Comparison of ENCODE assay signal across 8 cellular contexts in genomic region chr15:66842710-66843441, GRCh38.
DNase-seq lines count a peak whose midpoint lies in the region; ATAC-seq, FAIRE-seq and TF ChIP-seq lines count a peak whose summit lies in the region.

No MANE protein-coding gene starts in this region.

- H3K4me3 ChIP-seq in OCI-LY3 (ENCODE audit: low read length) (peak overlapping the region; percentile 80), H1 (ENCODE audit: extremely low read depth in 1 of 4, insufficient read depth in 2 of 4, low read depth in 3 of 4, low read length in 4 of 4) (peak overlapping the region in 3 of 4 experiments; percentile 24 to 61 (median 26); a peak in 6 of 8 replicates), lower lobe of right lung (peak overlapping the region; percentile 53), testis (peak overlapping the region; percentile 44 to 60)

- H3K79me2 ChIP-seq in OCI-LY3 (ENCODE audit: low read length) (no peaks in the 10 kb centered on the region), H1 (ENCODE audit: control insufficient read depth in 1 of 2, insufficient read depth in 2 of 2, low read length in 2 of 2) (no peaks in the 10 kb centered on the region; a peak in 1 of 4 replicates)

- H4K20me1 ChIP-seq in OCI-LY3 (ENCODE audit: insufficient read depth, low read length) (no peaks in the 10 kb centered on the region), H1 (replicated peaks in 1 of 2; ENCODE audit: control insufficient read depth in 1 of 2, insufficient read depth in 2 of 2, low read length in 2 of 2) (no peaks in the 10 kb centered on the region)

- no peak overlapping the region for H2BK20ac ChIP-seq in H1 (ENCODE audit: low read length)

- FAIRE-seq in H1 (lab: Jason Lieb, UNC): no peak

- H3K79me1 ChIP-seq in H1 (ENCODE audit: low read depth, low read length): no peaks in the 10 kb centered on the region

- DNase-seq in SKM-1 (lab: John Stamatoyannopoulos, UW; ENCODE audit: unreplicated experiment) (peak; percentile 19), SKM-1 treated with dmso at 0.1 percent for 144 hours (lab: John Stamatoyannopoulos, UW; ENCODE audit: unreplicated experiment) (no peak), H1 (ENCODE audit: low read depth in 1 of 2, low spot score in 2 of 2) (no peak), lower lobe of right lung (peak; percentile 91), testis (peak; percentile 72)

- peak overlapping the region; percentile 32 for H3K4ac ChIP-seq in H1 (replicated peaks; ENCODE audit: insufficient read length, low read depth, low read length)

- H3K23ac ChIP-seq in H1 (ENCODE audit: insufficient read length): no peak overlapping the region

- H3K36me3 ChIP-seq in OCI-LY3 (replicated peaks; ENCODE audit: low read depth, low read length) (no peaks in the 10 kb centered on the region), H1 (ENCODE audit: control insufficient read depth in 2 of 4, insufficient read depth in 4 of 4, low read length in 3 of 4) (no peaks in the 10 kb centered on the region), lower lobe of right lung (no peaks in the 10 kb centered on the region), testis (ENCODE audit: low read depth, missing control alignments) (no peaks in the 10 kb centered on the region)

- H3K9me3 ChIP-seq in OCI-LY3 (ENCODE audit: insufficient read depth, low read length) (no peaks in the 10 kb centered on the region), H1 (ENCODE audit: insufficient read depth in 2 of 2, low read depth in 1 of 2, low read length in 1 of 2) (no peaks in the 10 kb centered on the region), lower lobe of right lung (no peaks in the 10 kb centered on the region), testis (no peaks in the 10 kb centered on the region)

- peak overlapping the region; percentile 94 for H3K4me2 ChIP-seq in OCI-LY3 (ENCODE audit: low read length)
- H3K4me2 ChIP-seq in H1 (ENCODE audit: insufficient read depth in 1 of 2, low read depth in 2 of 2, low read length in 2 of 2): peak overlapping the region; percentile 65

- H4K5ac ChIP-seq in H1 (ENCODE audit: insufficient read length, low read depth, low read length): no peak overlapping the region

- no peaks in the 10 kb centered on the region; the same call in 1 of the 2 replicates for H3K23me2 ChIP-seq in H1 (ENCODE audit: low read depth, low read length)

- no peak overlapping the region; the same call in 1 of the 2 replicates for H2BK15ac ChIP-seq in H1 (ENCODE audit: low read length)

- POLR2A ChIA-PET in H1 (lab: Charles Lee; ENCODE audit: partially characterized antibody): interaction anchor here (1.4 to 1.8 kb wide), 2 partner anchors 8 to 9 kb away, joined by 5 to 7 read pairs; no protein-coding TSS in a partner anchor

- no peak overlapping the region for H3K18ac ChIP-seq in H1 (ENCODE audit: extremely low read depth, low read length)

- no peak overlapping the region for H3K56ac ChIP-seq in H1 (replicated peaks; ENCODE audit: insufficient read length, low read depth, low read length)

- H3K9ac ChIP-seq in OCI-LY3 (ENCODE audit: low read length): no peak overlapping the region
- no peak overlapping the region for H3K9ac ChIP-seq in H1 (replicated peaks in 1 of 4; ENCODE audit: extremely low read depth in 1 of 4, low read depth in 3 of 4, low read length in 3 of 4)

- CTCF ChIA-PET in H1 (lab: Charles Lee; ENCODE audit: partially characterized antibody): interaction anchor here (2.0 to 12.5 kb wide), 5 partner anchors 6 to 136 kb away, joined by 6 to 202 read pairs (median 147); no protein-coding TSS in a partner anchor

- H2AFZ ChIP-seq in OCI-LY3 (ENCODE audit: low read depth, low read length) (no peak overlapping the region), H1 (ENCODE audit: low read length) (no peak overlapping the region)

- 33% methylated on average over 11 of the region's 58 CpGs; no CpG with 5 or more reads in 1 of the 2 experiments for WGBS in H1 (ENCODE audit: extremely low coverage in 1 of 2, insufficient coverage in 1 of 2, insufficient read length in 1 of 2, insufficient replicate concordance in 2 of 2, low coverage in 1 of 2, low lambda C conversion rate in 2 of 2, missing lambda C conversion rate in 1 of 2), 2 experiments
- 5 to 45% methylated on average over 2 to 38 of the region's 58 CpGs for WGBS in testis, 2 donors

- peak overlapping the region; percentile 63; the same call in 1 of the 2 replicates for H2BK12ac ChIP-seq in H1 (ENCODE audit: low read depth, low read length)

- intact Hi-C loops in lower lobe of right lung (cut with DNase I): no loop called here
- intact Hi-C loops in testis (cut with DNase I; ENCODE audit: low total_unique reads): loop anchor here (10.0 kb wide), 1 partner anchor 138 kb away; the partner anchor contains the start of gene SMAD6

- H3K27ac ChIP-seq in OCI-LY3 (ENCODE audit: low read length) (no peak overlapping the region), H1 (ENCODE audit: low read depth, low read length) (no peak overlapping the region), lower lobe of right lung (peak overlapping the region; percentile 91), testis (peak overlapping the region in 1 of 2 donors; percentile 92)

- H3K27me3 ChIP-seq in OCI-LY3 (ENCODE audit: low read depth, low read length) (peaks cover 36% of the 10 kb centered on the region), H1 (replicated peaks in 1 of 4; ENCODE audit: control insufficient read depth in 3 of 4, extremely low read depth in 1 of 4, insufficient read depth in 3 of 4, low read length in 3 of 4) (peaks cover 7 to 36% (median 29%) of the 10 kb centered on the region in 4 experiments), lower lobe of right lung (ENCODE audit: low read depth) (no peaks in the 10 kb centered on the region), testis (no peaks in the 10 kb centered on the region)

- no peak overlapping the region for H4K91ac ChIP-seq in H1 (replicated peaks; ENCODE audit: insufficient read length, low read length)

- H2BK120ac ChIP-seq in H1 (replicated peaks; ENCODE audit: low read depth, low read length): no peak overlapping the region

- no peak for TF ChIP-seq EP300 in H1 (IDR thresholded peaks at IDR 0.05; ENCODE audit: borderline replicate concordance in 1 of 2, low read depth in 2 of 2, low read length in 2 of 2)

- TF ChIP-seq RAD21 in H1 (IDR thresholded peaks at IDR 0.05 in 1 of 2, conservative IDR thresholded peaks at IDR 0.05 in 1 of 2; ENCODE audit: low read depth in 2 of 2, low read length in 2 of 2): no peak

- ATAC-seq in lower lobe of right lung (peak; percentile 70 to 73), HG03565 (IDR thresholded peaks at IDR 0.05; ENCODE audit: unreplicated experiment) (no peak), HG03139 (IDR thresholded peaks at IDR 0.05; ENCODE audit: unreplicated experiment) (no peak)

- TF ChIP-seq POLR2A in H1 (IDR thresholded peaks at IDR 0.05; ENCODE audit: control extremely low read depth in 1 of 2, low read depth in 2 of 2, low read length in 2 of 2) (no peak), testis (IDR thresholded peaks at IDR 0.05) (no peak)

- H2BK5ac ChIP-seq in H1 (ENCODE audit: low read depth, low read length): no peak overlapping the region

- H3K14ac ChIP-seq in H1 (ENCODE audit: insufficient read length): no peak overlapping the region

- H2AK5ac ChIP-seq in H1 (ENCODE audit: low read depth, low read length): 0 out of 2 replicates have a peak overlapping the region, but pooled peaks have one; percentile 46

- H3K4me1 ChIP-seq in OCI-LY3 (ENCODE audit: low read length) (peaks cover 5% of the 10 kb centered on the region; the same call in 1 of the 2 replicates), H1 (replicated peaks in 1 of 4; ENCODE audit: control insufficient read depth in 3 of 4, insufficient read depth in 4 of 4, low read length in 3 of 4) (peaks cover 0 to 9% (median 4%) of the 10 kb centered on the region in 4 experiments; a peak in 4 of 7 replicates), lower lobe of right lung (peaks cover 41% of the 10 kb centered on the region), testis (peaks cover 7% of the 10 kb centered on the region)

- H4K8ac ChIP-seq in H1 (ENCODE audit: extremely low read depth, insufficient read depth, low read length): no peak overlapping the region

- TF ChIP-seq CTCF in OCI-LY3 (IDR thresholded peaks at IDR 0.05; ENCODE audit: low read depth, low read length) (no peak), H1 (IDR thresholded peaks at IDR 0.05; ENCODE audit: control extremely low read depth in 1 of 3, insufficient read depth in 1 of 3, low read depth in 1 of 3, low read length in 3 of 3) (no peak), lower lobe of right lung (IDR thresholded peaks at IDR 0.05) (no peak), testis (IDR thresholded peaks at IDR 0.05) (no peak)

TF ChIP-seq in H1, 55 proteins besides CTCF, POLR2A, EP300 and RAD21:
- no peak for TF ChIP-seq TAF7 (optimal IDR thresholded peaks at IDR 0.05; ENCODE audit: borderline replicate concordance, low read depth, low read length)
- TF ChIP-seq MAFK (IDR thresholded peaks at IDR 0.05; ENCODE audit: low read depth, low read length): no peak
- TF ChIP-seq BACH1 (IDR thresholded peaks at IDR 0.05; ENCODE audit: low read length): no peak
- TF ChIP-seq NRF1 (IDR thresholded peaks at IDR 0.05; ENCODE audit: low read depth, low read length): no peak
- TF ChIP-seq CEBPB (IDR thresholded peaks at IDR 0.05; ENCODE audit: low read depth, low read length): 0 out of 2 replicates have a peak, but pooled peaks have one; percentile 15
- TF ChIP-seq SUZ12 (IDR thresholded peaks at IDR 0.05; ENCODE audit: low read length): peak; percentile 49; the same call in 1 of the 2 replicates
- TF ChIP-seq GABPA (IDR thresholded peaks at IDR 0.05; ENCODE audit: borderline replicate concordance, insufficient read depth, low read length): no peak
- no peak for TF ChIP-seq SAP30 (IDR thresholded peaks at IDR 0.05; ENCODE audit: insufficient read depth, insufficient replicate concordance, low read length)
- TF ChIP-seq BCL11A (IDR thresholded peaks at IDR 0.05; ENCODE audit: low read depth in 2 of 2, low read length in 2 of 2): no peak
TF ChIP-seq in H1: peak in this region for 2.

Comparison
In these comparisons a context has a peak if more than half of its experiments do, and no peak if none do; other contexts are left out.
1. DNase-seq: peak in SKM-1 (single experiment), lower lobe of right lung (single experiment) and testis (single experiment); none in SKM-1 treated with dmso at 0.1 percent for 144 hours (single experiment) and H1 (0 of 2).
2. H3K4me3 ChIP-seq: peak in every context shown above with its lines; median percentile 80 in OCI-LY3; 53 in lower lobe of right lung; 52 in testis; 26 in H1.
3. ATAC-seq: peak in lower lobe of right lung (2 of 2); none in HG03565 (single experiment) and HG03139 (single experiment).